1 cellular context compared by ENCODE assay signal in the genomic region with DNA sequence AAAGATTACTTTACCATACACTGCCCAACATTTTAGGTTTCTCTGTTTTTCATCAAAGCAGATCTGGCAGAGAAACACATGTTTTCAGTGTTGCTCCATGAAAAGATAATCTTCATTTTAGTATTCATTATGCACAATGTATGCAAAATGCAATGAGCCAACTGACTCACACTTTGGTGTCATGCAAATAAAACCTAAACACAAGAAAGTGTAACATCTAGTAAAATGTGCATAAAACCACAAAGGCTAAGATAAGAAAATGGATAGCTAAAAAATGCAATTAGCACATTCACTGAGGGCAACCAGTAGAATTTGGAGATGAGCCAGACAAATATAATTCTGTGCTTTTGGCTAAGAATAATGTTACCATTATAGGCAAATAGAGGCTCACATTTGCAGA.
TF ChIP-seq lines count a peak whose summit lies in the region.

No MANE protein-coding gene starts in this region.

TF ChIP-seq in GM23338, 12 proteins besides CTCF, POLR2A, EP300 and RAD21 (continued from another document):
- TF ChIP-seq, protein P1, sequence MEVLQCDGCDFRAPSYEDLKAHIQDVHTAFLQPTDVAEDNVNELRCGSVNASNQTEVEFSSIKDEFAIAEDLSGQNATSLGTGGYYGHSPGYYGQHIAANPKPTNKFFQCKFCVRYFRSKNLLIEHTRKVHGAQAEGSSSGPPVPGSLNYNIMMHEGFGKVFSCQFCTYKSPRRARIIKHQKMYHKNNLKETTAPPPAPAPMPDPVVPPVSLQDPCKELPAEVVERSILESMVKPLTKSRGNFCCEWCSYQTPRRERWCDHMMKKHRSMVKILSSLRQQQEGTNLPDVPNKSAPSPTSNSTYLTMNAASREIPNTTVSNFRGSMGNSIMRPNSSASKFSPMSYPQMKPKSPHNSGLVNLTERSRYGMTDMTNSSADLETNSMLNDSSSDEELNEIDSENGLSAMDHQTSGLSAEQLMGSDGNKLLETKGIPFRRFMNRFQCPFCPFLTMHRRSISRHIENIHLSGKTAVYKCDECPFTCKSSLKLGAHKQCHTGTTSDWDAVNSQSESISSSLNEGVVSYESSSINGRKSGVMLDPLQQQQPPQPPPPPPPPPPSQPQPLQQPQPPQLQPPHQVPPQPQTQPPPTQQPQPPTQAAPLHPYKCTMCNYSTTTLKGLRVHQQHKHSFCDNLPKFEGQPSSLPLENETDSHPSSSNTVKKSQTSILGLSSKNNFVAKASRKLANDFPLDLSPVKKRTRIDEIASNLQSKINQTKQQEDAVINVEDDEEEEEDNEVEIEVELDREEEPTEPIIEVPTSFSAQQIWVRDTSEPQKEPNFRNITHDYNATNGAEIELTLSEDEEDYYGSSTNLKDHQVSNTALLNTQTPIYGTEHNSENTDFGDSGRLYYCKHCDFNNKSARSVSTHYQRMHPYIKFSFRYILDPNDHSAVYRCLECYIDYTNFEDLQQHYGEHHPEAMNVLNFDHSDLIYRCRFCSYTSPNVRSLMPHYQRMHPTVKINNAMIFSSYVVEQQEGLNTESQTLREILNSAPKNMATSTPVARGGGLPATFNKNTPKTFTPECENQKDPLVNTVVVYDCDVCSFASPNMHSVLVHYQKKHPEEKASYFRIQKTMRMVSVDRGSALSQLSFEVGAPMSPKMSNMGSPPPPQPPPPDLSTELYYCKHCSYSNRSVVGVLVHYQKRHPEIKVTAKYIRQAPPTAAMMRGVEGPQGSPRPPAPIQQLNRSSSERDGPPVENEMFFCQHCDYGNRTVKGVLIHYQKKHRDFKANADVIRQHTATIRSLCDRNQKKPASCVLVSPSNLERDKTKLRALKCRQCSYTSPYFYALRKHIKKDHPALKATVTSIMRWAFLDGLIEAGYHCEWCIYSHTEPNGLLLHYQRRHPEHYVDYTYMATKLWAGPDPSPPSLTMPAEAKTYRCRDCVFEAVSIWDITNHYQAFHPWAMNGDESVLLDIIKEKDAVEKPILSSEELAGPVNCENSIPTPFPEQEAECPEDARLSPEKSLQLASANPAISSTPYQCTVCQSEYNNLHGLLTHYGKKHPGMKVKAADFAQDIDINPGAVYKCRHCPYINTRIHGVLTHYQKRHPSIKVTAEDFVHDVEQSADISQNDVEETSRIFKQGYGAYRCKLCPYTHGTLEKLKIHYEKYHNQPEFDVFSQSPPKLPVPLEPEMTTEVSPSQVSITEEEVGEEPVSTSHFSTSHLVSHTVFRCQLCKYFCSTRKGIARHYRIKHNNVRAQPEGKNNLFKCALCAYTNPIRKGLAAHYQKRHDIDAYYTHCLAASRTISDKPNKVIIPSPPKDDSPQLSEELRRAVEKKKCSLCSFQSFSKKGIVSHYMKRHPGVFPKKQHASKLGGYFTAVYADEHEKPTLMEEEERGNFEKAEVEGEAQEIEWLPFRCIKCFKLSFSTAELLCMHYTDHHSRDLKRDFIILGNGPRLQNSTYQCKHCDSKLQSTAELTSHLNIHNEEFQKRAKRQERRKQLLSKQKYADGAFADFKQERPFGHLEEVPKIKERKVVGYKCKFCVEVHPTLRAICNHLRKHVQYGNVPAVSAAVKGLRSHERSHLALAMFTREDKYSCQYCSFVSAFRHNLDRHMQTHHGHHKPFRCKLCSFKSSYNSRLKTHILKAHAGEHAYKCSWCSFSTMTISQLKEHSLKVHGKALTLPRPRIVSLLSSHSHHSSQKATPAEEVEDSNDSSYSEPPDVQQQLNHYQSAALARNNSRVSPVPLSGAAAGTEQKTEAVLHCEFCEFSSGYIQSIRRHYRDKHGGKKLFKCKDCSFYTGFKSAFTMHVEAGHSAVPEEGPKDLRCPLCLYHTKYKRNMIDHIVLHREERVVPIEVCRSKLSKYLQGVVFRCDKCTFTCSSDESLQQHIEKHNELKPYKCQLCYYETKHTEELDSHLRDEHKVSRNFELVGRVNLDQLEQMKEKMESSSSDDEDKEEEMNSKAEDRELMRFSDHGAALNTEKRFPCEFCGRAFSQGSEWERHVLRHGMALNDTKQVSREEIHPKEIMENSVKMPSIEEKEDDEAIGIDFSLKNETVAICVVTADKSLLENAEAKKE (CRISPR knock-in tag; IDR thresholded peaks at IDR 0.05) = no peak
- no peak for TF ChIP-seq STAT1 (IDR thresholded peaks at IDR 0.05; ENCODE audit: unreplicated experiment)
- no peak for TF ChIP-seq JUNB (IDR thresholded peaks at IDR 0.05; ENCODE audit: unreplicated experiment)
- no peak for TF ChIP-seq POLR2AphosphoS5 (IDR thresholded peaks at IDR 0.05; ENCODE audit: low read depth)
- no peak for TF ChIP-seq CREB1 (CRISPR knock-in tag; IDR thresholded peaks at IDR 0.05; ENCODE audit: low read depth)
